In the genomic region with DNA sequence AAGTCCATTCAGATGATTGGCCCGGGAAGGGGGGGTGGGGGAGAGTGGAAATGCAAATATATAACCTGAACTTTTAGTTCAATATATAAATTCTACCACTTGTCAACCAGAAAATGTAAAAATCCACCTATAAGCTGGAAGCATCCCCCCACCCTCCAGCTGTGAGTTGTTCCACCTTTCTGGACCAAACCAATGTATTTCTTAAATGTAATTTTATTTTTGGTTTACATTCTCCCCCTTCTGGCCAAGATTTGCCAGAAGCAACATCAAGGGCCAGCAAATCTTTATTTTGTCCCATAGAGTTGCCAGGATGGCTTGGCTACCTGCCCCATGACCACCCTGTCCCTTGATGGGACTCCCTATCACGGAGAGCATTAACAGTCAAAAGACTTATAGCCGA, we compare ENCODE assay signal across 18 cellular contexts.
DNase-seq lines count a peak whose midpoint lies in the region; ATAC-seq and TF ChIP-seq lines count a peak whose summit lies in the region.
"Had no signal": no experiment of that assay in that cellular context is flagged by ENCODE, and none has a peak within 500 bp of the region (broad histone marks: within the 10 kb centered on the region; RNA-seq: fewer than 3 reads in every experiment).

No MANE protein-coding gene starts in this region.

- no peaks in the 10 kb centered on the region for H3K79me2 ChIP-seq in hepatocyte

- no peaks in the 10 kb centered on the region for H3K9me3 Mint-ChIP-seq in Calu3 (ENCODE audit: low read depth, unreplicated experiment)

- H3K4me1 Mint-ChIP-seq in Calu3 (ENCODE audit: low read depth, unreplicated experiment) = no peaks in the 10 kb centered on the region
- H3K4me1 Mint-ChIP-seq: CD8-positive, alpha-beta memory T cell; T-helper 17 cell had no signal

- H3K4me2 ChIP-seq in hepatocyte = no peak overlapping the region

- DNase-seq in AG09309 (ENCODE audit: low read depth) (no peak), COR-L47 (lab: John Stamatoyannopoulos, UW) (peak; percentile 96), NCI-H524 treated with DMSO at 0.1 percent for 48 hours (lab: John Stamatoyannopoulos, UW) (peak; percentile 2), fibroblast of mammary gland (ENCODE audit: low read depth) (peak; percentile 2), hepatocyte (ENCODE audit: low spot score) (no peak), Calu3 (no peak), left colon (no peak)
- DNase-seq: ACHN; CD8-positive, alpha-beta memory T cell; IMR-90; NCI-H1436 treated with DMSO at 0.1 percent for 48 hours; NCI-H2029 treated with DMSO at 0.1 percent for 48 hours; NCI-H345; NCI-H526 treated with DMSO at 0.1 percent for 48 hours; NK-92 treated with Interleukin-12 subunit alpha and Interleukin-12 subunit beta, amount 100 ng/mL, for 24 hours; OCI-M1; T-helper 17 cell had no signal

- H3K9me2 ChIP-seq in hepatocyte (replicated peaks; ENCODE audit: insufficient read depth) = no peaks in the 10 kb centered on the region

- H3K4me1 ChIP-seq in hepatocyte (ENCODE audit: insufficient read depth) = no peaks in the 10 kb centered on the region

- no peaks in the 10 kb centered on the region for H3K9me3 ChIP-seq in hepatocyte (ENCODE audit: low read depth)

- 85% methylated on average over 3 of the region's 3 CpGs for WGBS in hepatocyte (ENCODE audit: low lambda C conversion rate, missing lambda C conversion rate)

- no peaks in the 10 kb centered on the region for H4K20me1 ChIP-seq in hepatocyte (ENCODE audit: insufficient read depth, poor library complexity, severe bottlenecking)

- no peak overlapping the region for H3K27ac ChIP-seq in hepatocyte
- H3K27ac ChIP-seq: RWPE1 had no signal

- peak; percentile 22 for TF ChIP-seq CTCF in AG09309 (IDR thresholded peaks at IDR 0.05; ENCODE audit: control insufficient read depth, insufficient read depth, low read depth, low read length, missing control alignments)
- no peak for TF ChIP-seq CTCF in fibroblast of mammary gland (conservative IDR thresholded peaks at IDR 0.05; ENCODE audit: control insufficient read depth, insufficient read depth, low read depth, low read length)
- TF ChIP-seq CTCF in hepatocyte (IDR thresholded peaks at IDR 0.05; ENCODE audit: poor library complexity) = no peak
- TF ChIP-seq CTCF in Calu3 (IDR thresholded peaks at IDR 0.05; ENCODE audit: unreplicated experiment) = no peak

- no peak overlapping the region for H3K4me3 Mint-ChIP-seq in Calu3 (ENCODE audit: low read depth, unreplicated experiment)
- H3K4me3 Mint-ChIP-seq: CD8-positive, alpha-beta memory T cell; T-helper 17 cell had no signal

- no TSS peak for BruUV-seq in Calu3 (replicated peaks; lab: Mats Ljungman, UMichigan)

- H3K36me3 Mint-ChIP-seq in Calu3 (ENCODE audit: insufficient read depth, unreplicated experiment) = no peaks in the 10 kb centered on the region
- H3K36me3 Mint-ChIP-seq: CD8-positive, alpha-beta memory T cell had no signal

- no peaks in the 10 kb centered on the region for H3K27me3 ChIP-seq in hepatocyte

- intact Hi-C loops in Calu3 (cut with micrococcal nuclease; ENCODE audit: unreplicated experiment) = no loop called here
- intact Hi-C loops in left colon (cut with DNase I, micrococcal nuclease) = no loop called here

- no peak overlapping the region for H2AFZ ChIP-seq in hepatocyte

- no peaks in the 10 kb centered on the region for H3K27me3 Mint-ChIP-seq in Calu3 (ENCODE audit: unreplicated experiment)
- H3K27me3 Mint-ChIP-seq: CD8-positive, alpha-beta memory T cell; T-helper 17 cell had no signal

- CTCF ChIA-PET in Calu3 (lab: Charles Lee) = interaction anchor here (0.8 kb wide), 1 partner anchor 277 kb away, joined by 3 read pairs; no protein-coding TSS in a partner anchor

- H3K27ac Mint-ChIP-seq in Calu3 (ENCODE audit: unreplicated experiment) = no peak overlapping the region
- H3K27ac Mint-ChIP-seq: CD8-positive, alpha-beta memory T cell; T-helper 17 cell had no signal

- H3K4me3 ChIP-seq in AG09309 (ENCODE audit: control insufficient read depth, low read depth, low read length) (no peak overlapping the region), fibroblast of mammary gland (ENCODE audit: control insufficient read depth, low read depth, low read length) (no peak overlapping the region), hepatocyte (no peak overlapping the region)

- no peaks in the 10 kb centered on the region for H3K36me3 ChIP-seq in hepatocyte (replicated peaks; ENCODE audit: insufficient read depth, low read depth)

- ATAC-seq in left colon = no peak
- ATAC-seq: T-helper 17 cell had no signal

Comparison
In these comparisons a context has a peak if more than half of its experiments do, and no peak if none do; other contexts are left out.
1. DNase-seq: peak in COR-L47 (single experiment), NCI-H524 treated with DMSO at 0.1 percent for 48 hours (single experiment) and fibroblast of mammary gland (single experiment); none in AG09309 (single experiment), hepatocyte (single experiment), Calu3 (single experiment) and left colon (0 of 2).